ENCODE assay signal across 16 cellular contexts in the genomic region with DNA sequence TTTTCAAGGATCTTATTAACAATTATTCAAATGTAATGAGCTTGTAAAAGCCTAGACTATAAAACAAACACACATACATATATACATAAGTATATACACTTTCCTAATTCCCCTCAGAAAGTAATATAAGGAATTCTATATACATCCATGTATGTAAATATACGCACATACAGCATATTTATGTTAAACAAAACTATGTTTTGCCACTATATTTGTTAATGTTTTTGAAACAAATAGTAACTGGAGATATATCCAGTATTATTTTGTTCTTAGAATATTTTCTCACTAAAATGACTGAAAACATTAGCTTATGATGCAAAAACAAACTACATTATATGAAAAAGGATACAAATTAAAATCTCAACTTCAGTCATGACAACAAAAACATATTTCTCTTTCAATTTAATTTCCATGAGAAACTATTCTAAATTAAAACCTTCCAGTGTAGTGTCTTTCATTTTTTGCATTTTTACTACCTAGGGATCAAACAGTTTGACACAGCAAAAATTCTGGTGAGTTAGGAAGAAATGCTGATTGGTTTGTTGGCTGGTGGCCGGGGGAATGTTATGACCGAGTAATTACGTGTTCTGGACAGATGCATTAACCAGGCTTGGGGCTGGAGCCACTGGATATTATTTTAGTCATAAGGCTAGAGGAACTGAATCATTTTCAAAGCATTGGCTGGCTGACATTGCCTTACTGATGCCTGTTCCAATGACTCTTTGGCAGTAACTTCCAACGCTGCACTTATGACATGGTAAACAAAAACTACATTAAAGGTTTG.
DNase-seq lines count a peak whose midpoint lies in the region; ATAC-seq and TF ChIP-seq lines count a peak whose summit lies in the region.
"Had no signal": no experiment of that assay in that cellular context is flagged by ENCODE, and none has a peak within 500 bp of the region (broad histone marks: within the 10 kb centered on the region; RNA-seq: fewer than 3 reads in every experiment).

No MANE protein-coding gene starts in this region.

- H3K9me2 ChIP-seq in SK-N-SH = no peaks in the 10 kb centered on the region

- H3K79me2 ChIP-seq in SK-N-SH (ENCODE audit: insufficient read depth) = no peaks in the 10 kb centered on the region

- TF ChIP-seq CTCF in SK-N-SH (IDR thresholded peaks at IDR 0.05) = no peak
- TF ChIP-seq CTCF in fibroblast of mammary gland (conservative IDR thresholded peaks at IDR 0.05; ENCODE audit: control insufficient read depth, insufficient read depth, low read depth, low read length) = no peak

- H3K27ac Mint-ChIP-seq in activated CD8-positive, alpha-beta memory T cell treated with anti-CD3 and anti-CD28 coated beads, Interleukin-2, amount 10 ng/mL, durations not matched to agents 7 days and 5 days = no peak overlapping the region
- H3K27ac Mint-ChIP-seq: GM23338 had no signal

- H3K36me3 ChIP-seq in SK-N-SH (replicated peaks in 1 of 2; ENCODE audit: control insufficient read depth in 1 of 2, insufficient read depth in 2 of 2, low read length in 1 of 2) (no peaks in the 10 kb centered on the region), stomach smooth muscle (ENCODE audit: control insufficient read depth in 2 of 2, insufficient read depth in 2 of 2, low read length in 2 of 2) (no peaks in the 10 kb centered on the region)
- H3K36me3 ChIP-seq: cardiac muscle cell, right lobe of liver, uterus had no signal

- H3K9ac ChIP-seq in SK-N-SH (peak overlapping the region; percentile 10; the same call in 1 of the 2 replicates), stomach smooth muscle (ENCODE audit: low read length in 2 of 2) (no peak overlapping the region)

- H3K4me3 Mint-ChIP-seq in activated T-cell treated with anti-CD3 and anti-CD28 coated beads, Interleukin-2, amount 50 U/mL, for 4 hours = no peak overlapping the region
- no peak overlapping the region for H3K4me3 Mint-ChIP-seq in activated CD8-positive, alpha-beta memory T cell treated with anti-CD3 and anti-CD28 coated beads, Interleukin-2, amount 10 ng/mL, durations not matched to agents 7 days and 5 days
- H3K4me3 Mint-ChIP-seq: GM23338 had no signal

- H3K4me1 ChIP-seq in SK-N-SH (ENCODE audit: control insufficient read depth in 1 of 2, insufficient read depth in 2 of 2, low read depth in 1 of 2, low read length in 1 of 2) (peaks cover 18 to 41% of the 10 kb centered on the region in 2 experiments; a peak in 3 of 4 replicates), stomach smooth muscle (ENCODE audit: control insufficient read depth, insufficient read depth, low read length) (no peaks in the 10 kb centered on the region)
- H3K4me1 ChIP-seq: right lobe of liver, uterus had no signal

- peak overlapping the region; percentile 19 to 42; a peak in 2 of 4 replicates for H3K4me3 ChIP-seq in SK-N-SH (ENCODE audit: low read depth in 2 of 2, low read length in 1 of 2)
- no peak overlapping the region for H3K4me3 ChIP-seq in fibroblast of mammary gland (ENCODE audit: control insufficient read depth, low read depth, low read length)
- no peak overlapping the region for H3K4me3 ChIP-seq in stomach smooth muscle (ENCODE audit: low read length in 2 of 2)
- H3K4me3 ChIP-seq: cardiac muscle cell, GM23338, right lobe of liver, uterus had no signal

- H2AFZ ChIP-seq in SK-N-SH (ENCODE audit: low read depth) = no peak overlapping the region
- H2AFZ ChIP-seq: GM23338 had no signal

- peak; percentile 96 to 99 for TF ChIP-seq EP300 in SK-N-SH (IDR thresholded peaks at IDR 0.05; ENCODE audit: borderline replicate concordance in 1 of 2, low read depth in 1 of 2, low read length in 1 of 2)

- no peaks in the 10 kb centered on the region for H3K9me3 Mint-ChIP-seq in activated T-cell treated with anti-CD3 and anti-CD28 coated beads, Interleukin-2, amount 50 U/mL, for 4 hours
- no peaks in the 10 kb centered on the region for H3K9me3 Mint-ChIP-seq in activated CD8-positive, alpha-beta memory T cell treated with anti-CD3 and anti-CD28 coated beads, Interleukin-2, amount 10 ng/mL, durations not matched to agents 7 days and 5 days (ENCODE audit: low read depth)

- H3F3A ChIP-seq in SK-N-SH (replicated peaks; ENCODE audit: insufficient read depth) = peaks cover 11% of the 10 kb centered on the region

- H3K27ac ChIP-seq in SK-N-SH (ENCODE audit: low read depth in 2 of 2, low read length in 1 of 2) (peak overlapping the region; percentile 83 to 99), stomach smooth muscle (ENCODE audit: low read length) (peak overlapping the region; percentile 7)
- H3K27ac ChIP-seq: cardiac muscle cell, right lobe of liver, uterus had no signal

- CTCF ChIA-PET in SK-N-SH (lab: Yijun Ruan, JAX) = interaction anchor here (0.7 to 1.7 kb wide), 7 partner anchors 11 to 662 kb away, joined by 3 to 6 read pairs (median 3); no protein-coding TSS in a partner anchor
- CTCF ChIA-PET in activated CD8-positive, alpha-beta memory T cell treated with anti-CD3 and anti-CD28 coated beads, Interleukin-2, amount 10 ng/mL, durations not matched to agents 7 days and 5 days (lab: Charles Lee) = interaction anchor here (1.3 kb wide), 1 partner anchor 13 kb away, joined by 3 read pairs; no protein-coding TSS in a partner anchor

- peak overlapping the region; percentile 48; the same call in 1 of the 2 replicates for H3K4me2 ChIP-seq in SK-N-SH
- H3K4me2 ChIP-seq: GM23338 had no signal

- peaks cover 25% of the 10 kb centered on the region for H3K27me3 Mint-ChIP-seq in activated T-cell treated with anti-CD3 and anti-CD28 coated beads, Interleukin-2, amount 50 U/mL, for 4 hours (ENCODE audit: low read depth)
- peaks cover 32% of the 10 kb centered on the region for H3K27me3 Mint-ChIP-seq in activated CD8-positive, alpha-beta memory T cell treated with anti-CD3 and anti-CD28 coated beads, Interleukin-2, amount 10 ng/mL, durations not matched to agents 7 days and 5 days

- H3K9me3 ChIP-seq in SK-N-SH (no peaks in the 10 kb centered on the region), stomach smooth muscle (ENCODE audit: control insufficient read depth in 2 of 2, low read length in 2 of 2) (no peaks in the 10 kb centered on the region)
- H3K9me3 ChIP-seq: right lobe of liver, uterus had no signal

- H3K4me1 Mint-ChIP-seq in activated T-cell treated with anti-CD3 and anti-CD28 coated beads, Interleukin-2, amount 50 U/mL, for 4 hours (ENCODE audit: low read depth) = no peaks in the 10 kb centered on the region
- no peaks in the 10 kb centered on the region for H3K4me1 Mint-ChIP-seq in activated CD8-positive, alpha-beta memory T cell treated with anti-CD3 and anti-CD28 coated beads, Interleukin-2, amount 10 ng/mL, durations not matched to agents 7 days and 5 days
- H3K4me1 Mint-ChIP-seq: GM23338 had no signal

- DNase-seq in NCI-H748 (lab: John Stamatoyannopoulos, UW; ENCODE audit: unreplicated experiment) (peak; percentile 11), NCI-H748 treated with DMSO at 0.1 percent for 48 hours (lab: John Stamatoyannopoulos, UW) (no peak), SK-N-SH (peak; percentile 51), fibroblast of mammary gland (ENCODE audit: low read depth) (peak; percentile 98), GOT3 (lab: John Stamatoyannopoulos, UW) (no peak)
- DNase-seq in activated T-cell treated with anti-CD3 and anti-CD28 coated beads, Interleukin-2, amount 50 U/mL, for 4 hours = no peak
- no peak for DNase-seq in activated CD8-positive, alpha-beta memory T cell treated with anti-CD3 and anti-CD28 coated beads, Interleukin-2, amount 10 ng/mL, durations not matched to agents 7 days and 5 days
- DNase-seq: 8988T, hypothalamus, Karpas-422, NCI-H510A, right lobe of liver, uterus had no signal

- no peaks in the 10 kb centered on the region for H3K27me3 ChIP-seq in SK-N-SH (ENCODE audit: insufficient read depth)
- H3K27me3 ChIP-seq in stomach smooth muscle (ENCODE audit: control insufficient read depth in 1 of 2, insufficient read depth in 2 of 2, low read length in 2 of 2) = no peaks in the 10 kb centered on the region
- H3K27me3 ChIP-seq: cardiac muscle cell had no signal

- no peaks in the 10 kb centered on the region for H3K36me3 Mint-ChIP-seq in activated T-cell treated with anti-CD3 and anti-CD28 coated beads, Interleukin-2, amount 50 U/mL, for 4 hours (ENCODE audit: insufficient read depth)
- H3K36me3 Mint-ChIP-seq in activated CD8-positive, alpha-beta memory T cell treated with anti-CD3 and anti-CD28 coated beads, Interleukin-2, amount 10 ng/mL, durations not matched to agents 7 days and 5 days = no peaks in the 10 kb centered on the region

- TF ChIP-seq RAD21 in SK-N-SH (IDR thresholded peaks at IDR 0.05; ENCODE audit: low read length) = 0 out of 2 replicates have a peak, but pooled peaks have one; percentile 20

- no peaks in the 10 kb centered on the region for H4K20me1 ChIP-seq in SK-N-SH (ENCODE audit: insufficient read depth)

- POLR2A ChIA-PET in SK-N-SH (lab: Yijun Ruan, JAX) = interaction anchor here (1.0 to 2.6 kb wide), 8 partner anchors 18 to 681 kb away, joined by 3 to 13 read pairs (median 4); partner anchors contain the start of gene HAND2

- ATAC-seq in activated T-cell treated with anti-CD3 and anti-CD28 coated beads, Interleukin-2, amount 50 U/mL, for 4 hours = no peak
- ATAC-seq in activated CD8-positive, alpha-beta memory T cell treated with anti-CD3 and anti-CD28 coated beads, Interleukin-2, amount 10 ng/mL, durations not matched to agents 7 days and 5 days = no peak
- ATAC-seq: GM23338, right lobe of liver had no signal

- 20% methylated on average over 5 of the region's 5 CpGs for WGBS in SK-N-SH (ENCODE audit: low lambda C conversion rate)

TF ChIP-seq in SK-N-SH, 30 proteins besides CTCF, POLR2A, EP300 and RAD21 (continues in another document):
- TF ChIP-seq ZBTB33 (IDR thresholded peaks at IDR 0.05; ENCODE audit: borderline replicate concordance, low read depth) = peak; percentile 77; the same call in 1 of the 2 replicates
- peak; percentile 57 for TF ChIP-seq CHD2 (IDR thresholded peaks at IDR 0.05; ENCODE audit: low read length, partially characterized antibody)
- TF ChIP-seq GABPA (IDR thresholded peaks at IDR 0.05; ENCODE audit: low read depth) = no peak

Comparison
In these comparisons a context has a peak if more than half of its experiments do, and no peak if none do; other contexts are left out.
1. DNase-seq: peak in NCI-H748 (single experiment), SK-N-SH (single experiment) and fibroblast of mammary gland (single experiment); none in NCI-H748 treated with DMSO at 0.1 percent for 48 hours (single experiment), activated T-cell treated with anti-CD3 and anti-CD28 coated beads, Interleukin-2, amount 50 U/mL, for 4 hours (single experiment), GOT3 (single experiment) and activated CD8-positive, alpha-beta memory T cell treated with anti-CD3 and anti-CD28 coated beads, Interleukin-2, amount 10 ng/mL, durations not matched to agents 7 days and 5 days (single experiment).
2. H3K4me3 ChIP-seq: peak in SK-N-SH (2 of 2); none in fibroblast of mammary gland (single experiment) and stomach smooth muscle (0 of 2).